Comparison of ENCODE assay signal across 10 cellular contexts in genomic region chr2:169095631-169096105, GRCh38. TPM values are rescaled to one million over a fixed set of nuclear protein-coding genes. Genes with fewer than 3 reads are reported as not detected.
DNase-seq lines count a peak whose midpoint lies in the region; ATAC-seq and TF ChIP-seq lines count a peak whose summit lies in the region.
"Had no signal": no experiment of that assay in that cellular context is flagged by ENCODE, and none has a peak within 500 bp of the region (broad histone marks: within the 10 kb centered on the region; RNA-seq: fewer than 3 reads in every experiment).

No MANE protein-coding gene starts in this region.

- TF ChIP-seq CTCF in spleen (IDR thresholded peaks at IDR 0.05 in 8 of 11, conservative IDR thresholded peaks at IDR 0.05 in 3 of 11), result no peak

- no peaks in the 10 kb centered on the region for H3K36me3 ChIP-seq in spleen

- TF ChIP-seq POLR2A in spleen (IDR thresholded peaks at IDR 0.05), result no peak

- peaks cover 0 to 35% (median 6%) of the 10 kb centered on the region in 6 donors for H3K4me1 ChIP-seq in spleen

- H3K9me3 ChIP-seq in spleen, result no peaks in the 10 kb centered on the region

- 34 to 61% (median 48%) methylated on average over 5 of the region's 5 CpGs for WGBS in spleen, 5 donors

- H3K4me1 Mint-ChIP-seq in activated T-cell treated with anti-CD3 and anti-CD28 coated beads, Interleukin-2, amount 50 U/mL, for 24 hours (ENCODE audit: low read depth), result peaks cover 34% of the 10 kb centered on the region
- peaks cover 13 to 31% of the 10 kb centered on the region in 2 donors for H3K4me1 Mint-ChIP-seq in stimulated activated naive B cell treated with anti-CD40 and anti-IgM and Interleukin-4, amounts not matched to agents 10 μg/mL and 1 μg/mL and 100 μg/mL, for 72 hours
- H3K4me1 Mint-ChIP-seq: nephron progenitor cell had no signal

- peak overlapping the region; percentile 16 for H3K4me3 Mint-ChIP-seq in activated T-cell treated with anti-CD3 and anti-CD28 coated beads, Interleukin-2, amount 50 U/mL, for 24 hours
- H3K4me3 Mint-ChIP-seq in stimulated activated naive B cell treated with anti-CD40 and anti-IgM and Interleukin-4, amounts not matched to agents 10 μg/mL and 1 μg/mL and 100 μg/mL, for 72 hours, result peak overlapping the region in 1 of 2 donors; percentile 16
- H3K4me3 Mint-ChIP-seq: nephron progenitor cell had no signal

- H3K27me3 Mint-ChIP-seq in activated T-cell treated with anti-CD3 and anti-CD28 coated beads, Interleukin-2, amount 50 U/mL, for 24 hours, result no peaks in the 10 kb centered on the region
- H3K27me3 Mint-ChIP-seq in stimulated activated naive B cell treated with anti-CD40 and anti-IgM and Interleukin-4, amounts not matched to agents 10 μg/mL and 1 μg/mL and 100 μg/mL, for 72 hours, result peaks cover 0 to 16% of the 10 kb centered on the region in 2 donors

- intact Hi-C loops in spleen (cut with DNase I; ENCODE audit: low total_unique reads), result no loop called here

- H3K9me3 Mint-ChIP-seq in activated T-cell treated with anti-CD3 and anti-CD28 coated beads, Interleukin-2, amount 50 U/mL, for 24 hours, result no peaks in the 10 kb centered on the region
- peaks cover 7 to 9% of the 10 kb centered on the region in 2 donors for H3K9me3 Mint-ChIP-seq in stimulated activated naive B cell treated with anti-CD40 and anti-IgM and Interleukin-4, amounts not matched to agents 10 μg/mL and 1 μg/mL and 100 μg/mL, for 72 hours
- H3K9me3 Mint-ChIP-seq: nephron progenitor cell had no signal

- H3K27me3 ChIP-seq in spleen (replicated peaks in 1 of 7), result no peaks in the 10 kb centered on the region

- no peak overlapping the region for H3K4me3 ChIP-seq in spleen

- peaks cover 8% of the 10 kb centered on the region for H3K36me3 Mint-ChIP-seq in activated T-cell treated with anti-CD3 and anti-CD28 coated beads, Interleukin-2, amount 50 U/mL, for 24 hours (ENCODE audit: low read depth)
- H3K36me3 Mint-ChIP-seq in stimulated activated naive B cell treated with anti-CD40 and anti-IgM and Interleukin-4, amounts not matched to agents 10 μg/mL and 1 μg/mL and 100 μg/mL, for 72 hours, result peaks cover 2 to 8% of the 10 kb centered on the region in 2 donors

- no peak for DNase-seq in activated T-cell treated with anti-CD3 and anti-CD28 coated beads, Interleukin-2, amount 50 U/mL, for 24 hours
- DNase-seq in activated T-cell treated with anti-CD3 and anti-CD28 coated beads for 4 hours (no peak), OCI-M2 (lab: John Stamatoyannopoulos, UW; ENCODE audit: unreplicated experiment) (peak; percentile 29), epidermal melanocyte (ENCODE audit: insufficient read length, low spot score) (peak; percentile 70), spleen (no peak), hypothalamus (lab: John Stamatoyannopoulos, UW) (no peak)
- no peak for DNase-seq in stimulated activated naive B cell treated with anti-CD40 and anti-IgM and Interleukin-4, amounts not matched to agents 10 μg/mL and 1 μg/mL and 100 μg/mL, for 72 hours
- DNase-seq: COR-L47, nephron progenitor cell had no signal

- H3K27ac ChIP-seq in spleen, result peak overlapping the region in 3 of 8 donors; percentile 1 to 52 (median 49)

- peak overlapping the region; percentile 78 for H3K27ac Mint-ChIP-seq in activated T-cell treated with anti-CD3 and anti-CD28 coated beads, Interleukin-2, amount 50 U/mL, for 24 hours
- H3K27ac Mint-ChIP-seq in stimulated activated naive B cell treated with anti-CD40 and anti-IgM and Interleukin-4, amounts not matched to agents 10 μg/mL and 1 μg/mL and 100 μg/mL, for 72 hours, result peak overlapping the region; percentile 33
- H3K27ac Mint-ChIP-seq: nephron progenitor cell had no signal

- ATAC-seq in stimulated activated naive B cell treated with anti-CD40 and anti-IgM and Interleukin-4, amounts not matched to agents 10 μg/mL and 1 μg/mL and 100 μg/mL, for 72 hours (replicated peaks), result peak; percentile 33 to 56
- ATAC-seq in GM19328 (IDR thresholded peaks at IDR 0.05; ENCODE audit: unreplicated experiment), result no peak

RNA-seq across cellular contexts. Expression of gene DHRS9, which starts 26.3 kb away (rescaled TPM):
- total RNA-seq in spleen, result 10 to 100 TPM in 1 of 7 donors, 1 to 10 TPM in 6; 2.8 to 10.9 (median 6.2) TPM
- polyA plus RNA-seq in spleen, result 1 to 10 TPM; 2.3 to 7.1 (median 3.9) TPM

Comparison
In these comparisons a context has a peak if more than half of its experiments do, and no peak if none do; other contexts are left out.
1. DNase-seq: peak in OCI-M2 (single experiment) and epidermal melanocyte (single experiment); none in activated T-cell treated with anti-CD3 and anti-CD28 coated beads, Interleukin-2, amount 50 U/mL, for 24 hours (single experiment), activated T-cell treated with anti-CD3 and anti-CD28 coated beads for 4 hours (single experiment), stimulated activated naive B cell treated with anti-CD40 and anti-IgM and Interleukin-4, amounts not matched to agents 10 μg/mL and 1 μg/mL and 100 μg/mL, for 72 hours (single experiment), spleen (single experiment) and hypothalamus (0 of 51).